17 cellular contexts compared by ENCODE assay signal in genomic region chr6:71706523-71706922, GRCh38.
A peak's percentile ranks its signal among the peaks of the same experiment; 100 is the strongest.
DNase-seq lines count a peak whose midpoint lies in the region; ATAC-seq and TF ChIP-seq lines count a peak whose summit lies in the region.
"Had no signal": no experiment of that assay in that cellular context is flagged by ENCODE, and none has a peak within 500 bp of the region (broad histone marks: within the 10 kb centered on the region; RNA-seq: fewer than 3 reads in every experiment).

No MANE protein-coding gene starts in this region.

- TF ChIP-seq CTCF in progenitor cell of endocrine pancreas (IDR thresholded peaks at IDR 0.05; ENCODE audit: unreplicated experiment) (no peak), psoas muscle (IDR thresholded peaks at IDR 0.05) (no peak)

- ATAC-seq in GM18502 (IDR thresholded peaks at IDR 0.05; ENCODE audit: poor library complexity, unreplicated experiment), result peak; percentile 79
- peak; percentile 70 for ATAC-seq in GM19372 (IDR thresholded peaks at IDR 0.05; ENCODE audit: low read depth, unreplicated experiment)
- peak; percentile 73 for ATAC-seq in HG02852 (IDR thresholded peaks at IDR 0.05; ENCODE audit: unreplicated experiment)
- no peak for ATAC-seq in psoas muscle
- ATAC-seq: activated CD8-positive, alpha-beta T cell treated with anti-CD3 and anti-CD28 coated beads for 36 hours; foreskin keratinocyte had no signal

- no peak for DNase-seq in amygdala (lab: John Stamatoyannopoulos, UW)
- DNase-seq in progenitor cell of endocrine pancreas (ENCODE audit: low spot score, unreplicated experiment), result no peak
- no peak for DNase-seq in kidney tubule cell (ENCODE audit: low spot score)
- no peak for DNase-seq in psoas muscle
- DNase-seq: activated CD8-positive, alpha-beta T cell treated with anti-CD3 and anti-CD28 coated beads for 36 hours; Caco-2; foreskin keratinocyte; naive B cell; NCI-H2107; transverse colon had no signal

- H3K4me3 ChIP-seq in HUES6 (ENCODE audit: low read depth, low read length), result no peak overlapping the region
- H3K4me3 ChIP-seq in psoas muscle, result no peak overlapping the region
- H3K4me3 ChIP-seq: skin epidermis, transverse colon had no signal

- no peaks in the 10 kb centered on the region for H3K4me1 ChIP-seq in HUES6 (ENCODE audit: control insufficient read depth, insufficient read depth, low read length)
- H3K4me1 ChIP-seq in psoas muscle, result no peaks in the 10 kb centered on the region
- H3K4me1 ChIP-seq: Caco-2, foreskin keratinocyte, parathyroid adenoma, transverse colon had no signal

- no peak overlapping the region for H3K9ac ChIP-seq in HUES6 (ENCODE audit: low read length)
- H3K9ac ChIP-seq: parathyroid adenoma had no signal

- H3K9me3 Mint-ChIP-seq in progenitor cell of endocrine pancreas (ENCODE audit: low read depth), result no peaks in the 10 kb centered on the region
- H3K9me3 Mint-ChIP-seq: activated CD8-positive, alpha-beta T cell treated with anti-CD3 and anti-CD28 coated beads for 36 hours had no signal

- no peak overlapping the region for H3K27ac Mint-ChIP-seq in progenitor cell of endocrine pancreas
- H3K27ac Mint-ChIP-seq: activated CD8-positive, alpha-beta T cell treated with anti-CD3 and anti-CD28 coated beads for 36 hours; stimulated activated effector memory CD8-positive, alpha-beta T cell treated with anti-CD3 and anti-CD28 coated beads, Interleukin-12 subunit alpha, Interleukin-12 subunit beta, amount 100 ng/mL, for 72 hours had no signal

- H3K36me3 Mint-ChIP-seq in progenitor cell of endocrine pancreas (ENCODE audit: insufficient read depth), result no peaks in the 10 kb centered on the region
- H3K36me3 Mint-ChIP-seq: naive B cell; stimulated activated effector memory CD8-positive, alpha-beta T cell treated with anti-CD3 and anti-CD28 coated beads, Interleukin-12 subunit alpha, Interleukin-12 subunit beta, amount 100 ng/mL, for 72 hours had no signal

- H3K4me1 Mint-ChIP-seq in progenitor cell of endocrine pancreas (ENCODE audit: low read depth), result no peaks in the 10 kb centered on the region
- H3K4me1 Mint-ChIP-seq: naive B cell; stimulated activated effector memory CD8-positive, alpha-beta T cell treated with anti-CD3 and anti-CD28 coated beads, Interleukin-12 subunit alpha, Interleukin-12 subunit beta, amount 100 ng/mL, for 72 hours had no signal

- no peaks in the 10 kb centered on the region for H3K36me3 ChIP-seq in HUES6 (ENCODE audit: control insufficient read depth, insufficient read depth, low read length)
- no peaks in the 10 kb centered on the region for H3K36me3 ChIP-seq in psoas muscle (ENCODE audit: insufficient read depth in 1 of 2, low read depth in 1 of 2)
- H3K36me3 ChIP-seq: transverse colon had no signal

- intact Hi-C loops in psoas muscle (cut with DNase I), result no loop called here

- WGBS in psoas muscle, 3 donors, result 17 to 30% (median 23%) methylated on average over 1 of the region's 1 CpG

- H3K27me3 Mint-ChIP-seq in progenitor cell of endocrine pancreas, result no peaks in the 10 kb centered on the region
- H3K27me3 Mint-ChIP-seq: activated CD8-positive, alpha-beta T cell treated with anti-CD3 and anti-CD28 coated beads for 36 hours; naive B cell had no signal

- H3K27me3 ChIP-seq in HUES6 (ENCODE audit: control insufficient read depth, insufficient read depth, low read length) (no peaks in the 10 kb centered on the region), psoas muscle (ENCODE audit: insufficient read depth in 3 of 3, low read length in 2 of 3) (no peaks in the 10 kb centered on the region)
- H3K27me3 ChIP-seq: foreskin keratinocyte, transverse colon had no signal

- H3K9me3 ChIP-seq in HUES6 (ENCODE audit: control insufficient read depth, insufficient read depth, low read depth, low read length), result no peaks in the 10 kb centered on the region
- no peaks in the 10 kb centered on the region for H3K9me3 ChIP-seq in psoas muscle
- H3K9me3 ChIP-seq: Caco-2, transverse colon had no signal

- H3K27ac ChIP-seq in HUES6 (ENCODE audit: low read depth, low read length), result 0 out of 2 replicates have a peak overlapping the region, but pooled peaks have one; percentile 47
- no peak overlapping the region for H3K27ac ChIP-seq in psoas muscle
- H3K27ac ChIP-seq: foreskin keratinocyte, parathyroid adenoma, skin epidermis, transverse colon had no signal

- no peak overlapping the region for H3K4me3 Mint-ChIP-seq in progenitor cell of endocrine pancreas (ENCODE audit: low read depth)
- H3K4me3 Mint-ChIP-seq: activated CD8-positive, alpha-beta T cell treated with anti-CD3 and anti-CD28 coated beads for 36 hours; naive B cell; stimulated activated effector memory CD8-positive, alpha-beta T cell treated with anti-CD3 and anti-CD28 coated beads, Interleukin-12 subunit alpha, Interleukin-12 subunit beta, amount 100 ng/mL, for 72 hours had no signal

Comparison
In these comparisons a context has a peak if more than half of its experiments do, and no peak if none do; other contexts are left out.
1. ATAC-seq: peak in GM18502 (single experiment), GM19372 (single experiment) and HG02852 (single experiment); none in psoas muscle (0 of 4).